In the genomic region with DNA sequence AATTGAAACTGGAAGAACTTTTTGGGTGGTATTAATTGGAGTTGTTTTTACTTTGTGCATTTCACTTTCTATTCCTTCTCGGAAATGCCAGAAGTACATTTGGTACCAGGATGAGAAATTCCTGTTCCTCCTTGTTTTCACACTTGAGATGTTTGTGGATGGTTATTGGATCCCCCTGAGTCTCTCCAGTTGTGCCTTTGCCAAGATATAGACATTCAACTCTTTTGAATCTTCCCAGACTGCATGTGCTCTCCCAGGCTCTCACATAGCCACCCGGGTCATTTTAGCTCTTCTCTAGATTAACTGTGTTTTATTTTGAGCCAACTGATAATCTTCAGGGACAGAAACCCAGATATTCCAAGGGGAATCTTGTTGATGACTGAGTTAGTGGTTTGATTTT, we compare ENCODE assay signal across 12 cellular contexts.
DNase-seq lines count a peak whose midpoint lies in the region; ATAC-seq and TF ChIP-seq lines count a peak whose summit lies in the region.
"Had no signal": no experiment of that assay in that cellular context is flagged by ENCODE, and none has a peak within 500 bp of the region (broad histone marks: within the 10 kb centered on the region; RNA-seq: fewer than 3 reads in every experiment).

No MANE protein-coding gene starts in this region.

- H3K9me3 ChIP-seq in esophagus squamous epithelium (no peaks in the 10 kb centered on the region), parathyroid adenoma (ENCODE audit: control insufficient read depth, low read length) (no peaks in the 10 kb centered on the region), hepatocyte (ENCODE audit: low read depth) (no peaks in the 10 kb centered on the region)
- H3K9me3 ChIP-seq: MG63 had no signal

- H3K27me3 Mint-ChIP-seq in stimulated activated naive CD8-positive, alpha-beta T cell treated with anti-CD3 and anti-CD28 coated beads, Interleukin-15, Interleukin-2, amounts not matched to agents 100 ng/mL and 50 ng/mL, for 24 hours: no peaks in the 10 kb centered on the region
- no peaks in the 10 kb centered on the region for H3K27me3 Mint-ChIP-seq in stimulated activated naive CD8-positive, alpha-beta T cell treated with anti-CD3 and anti-CD28 coated beads, Interleukin-15, amount 100 ng/mL, for 72 hours
- H3K27me3 Mint-ChIP-seq: stimulated activated naive B cell treated with anti-CD40 and anti-IgM and Interleukin-4, amounts not matched to agents 10 μg/mL and 1 μg/mL and 100 μg/mL, for 72 hours had no signal

- no peak for DNase-seq in stimulated activated naive CD8-positive, alpha-beta T cell treated with anti-CD3 and anti-CD28 coated beads, Interleukin-15, amount 100 ng/mL, for 72 hours
- DNase-seq in esophagus squamous epithelium (lab: John Stamatoyannopoulos, UW) (no peak), hepatocyte (ENCODE audit: low spot score) (no peak), mucosa of gallbladder (ENCODE audit: low spot score) (no peak), NCI-H774 (lab: John Stamatoyannopoulos, UW) (no peak), C1 segment of cervical spinal cord (lab: John Stamatoyannopoulos, UW) (no peak)
- DNase-seq: activated CD4-positive, alpha-beta T cell treated with anti-CD3 and anti-CD28 coated beads, Interleukin-2, amount 50 U/mL, for 48 hours; MG63; NCI-H526 treated with DMSO at 0.1 percent for 48 hours; stimulated activated naive B cell treated with anti-CD40 and anti-IgM and Interleukin-4, amounts not matched to agents 10 μg/mL and 1 μg/mL and 100 μg/mL, for 72 hours had no signal

- H3K27ac Mint-ChIP-seq in stimulated activated naive CD8-positive, alpha-beta T cell treated with anti-CD3 and anti-CD28 coated beads, Interleukin-15, Interleukin-2, amounts not matched to agents 100 ng/mL and 50 ng/mL, for 24 hours: peak overlapping the region; percentile 70
- no peak overlapping the region for H3K27ac Mint-ChIP-seq in stimulated activated naive CD8-positive, alpha-beta T cell treated with anti-CD3 and anti-CD28 coated beads, Interleukin-15, amount 100 ng/mL, for 72 hours
- H3K27ac Mint-ChIP-seq: stimulated activated naive B cell treated with anti-CD40 and anti-IgM and Interleukin-4, amounts not matched to agents 10 μg/mL and 1 μg/mL and 100 μg/mL, for 72 hours had no signal

- no peak for TF ChIP-seq POLR2A in esophagus squamous epithelium (IDR thresholded peaks at IDR 0.05)

- no peak overlapping the region for H2AFZ ChIP-seq in parathyroid adenoma
- H2AFZ ChIP-seq in hepatocyte: no peak overlapping the region

- no peaks in the 10 kb centered on the region for H3K9me2 ChIP-seq in hepatocyte (replicated peaks; ENCODE audit: insufficient read depth)

- intact Hi-C loops in esophagus squamous epithelium (cut with DNase I): no loop called here

- H4K20me1 ChIP-seq in hepatocyte (ENCODE audit: insufficient read depth, poor library complexity, severe bottlenecking): peaks cover 26% of the 10 kb centered on the region

- H3K9ac ChIP-seq in parathyroid adenoma: no peak overlapping the region

- H3K36me3 ChIP-seq in esophagus squamous epithelium (peaks cover 0 to 23% (median 4%) of the 10 kb centered on the region in 3 donors), parathyroid adenoma (ENCODE audit: control insufficient read depth, insufficient read depth, low read length) (no peaks in the 10 kb centered on the region), hepatocyte (replicated peaks; ENCODE audit: insufficient read depth, low read depth) (no peaks in the 10 kb centered on the region)
- H3K36me3 ChIP-seq: MG63 had no signal

- WGBS in esophagus squamous epithelium, 2 donors: 34 to 41% methylated on average over 2 of the region's 2 CpGs
- 65% methylated on average over 2 of the region's 2 CpGs for WGBS in hepatocyte (ENCODE audit: low lambda C conversion rate, missing lambda C conversion rate)

- TF ChIP-seq CTCF in esophagus squamous epithelium (IDR thresholded peaks at IDR 0.05): no peak
- TF ChIP-seq CTCF in parathyroid adenoma (IDR thresholded peaks at IDR 0.05): no peak
- no peak for TF ChIP-seq CTCF in hepatocyte (IDR thresholded peaks at IDR 0.05; ENCODE audit: poor library complexity)

- H3K27me3 ChIP-seq in esophagus squamous epithelium (no peaks in the 10 kb centered on the region), parathyroid adenoma (ENCODE audit: control insufficient read depth, insufficient read depth, low read length) (no peaks in the 10 kb centered on the region), hepatocyte (no peaks in the 10 kb centered on the region)
- H3K27me3 ChIP-seq: MG63 had no signal

- H3K4me1 Mint-ChIP-seq in stimulated activated naive CD8-positive, alpha-beta T cell treated with anti-CD3 and anti-CD28 coated beads, Interleukin-15, Interleukin-2, amounts not matched to agents 100 ng/mL and 50 ng/mL, for 24 hours (ENCODE audit: low read depth): peaks cover 91% of the 10 kb centered on the region
- peaks cover 79% of the 10 kb centered on the region for H3K4me1 Mint-ChIP-seq in stimulated activated naive CD8-positive, alpha-beta T cell treated with anti-CD3 and anti-CD28 coated beads, Interleukin-15, amount 100 ng/mL, for 72 hours

- H3K4me2 ChIP-seq in parathyroid adenoma (ENCODE audit: low read length) (no peak overlapping the region), hepatocyte (no peak overlapping the region)

- peaks cover 23% of the 10 kb centered on the region for H3K79me2 ChIP-seq in parathyroid adenoma
- H3K79me2 ChIP-seq in hepatocyte: peaks cover 91% of the 10 kb centered on the region

- peak overlapping the region in 1 of 4 donors; percentile 3 for H3K4me3 ChIP-seq in esophagus squamous epithelium
- H3K4me3 ChIP-seq in parathyroid adenoma (ENCODE audit: low read depth, low read length): no peak overlapping the region
- H3K4me3 ChIP-seq in hepatocyte: no peak overlapping the region
- H3K4me3 ChIP-seq: MG63 had no signal

- no peak for ATAC-seq in stimulated activated naive CD8-positive, alpha-beta T cell treated with anti-CD3 and anti-CD28 coated beads, Interleukin-15, amount 100 ng/mL, for 72 hours
- ATAC-seq: stimulated activated naive B cell treated with anti-CD40 and anti-IgM and Interleukin-4, amounts not matched to agents 10 μg/mL and 1 μg/mL and 100 μg/mL, for 72 hours had no signal

- no peaks in the 10 kb centered on the region for H3K9me3 Mint-ChIP-seq in stimulated activated naive CD8-positive, alpha-beta T cell treated with anti-CD3 and anti-CD28 coated beads, Interleukin-15, Interleukin-2, amounts not matched to agents 100 ng/mL and 50 ng/mL, for 24 hours
- no peaks in the 10 kb centered on the region for H3K9me3 Mint-ChIP-seq in stimulated activated naive CD8-positive, alpha-beta T cell treated with anti-CD3 and anti-CD28 coated beads, Interleukin-15, amount 100 ng/mL, for 72 hours

- H3K27ac ChIP-seq in esophagus squamous epithelium: peak overlapping the region in 3 of 4 donors; percentile 54 to 75 (median 70)
- H3K27ac ChIP-seq in parathyroid adenoma: peak overlapping the region; percentile 54
- no peak overlapping the region for H3K27ac ChIP-seq in hepatocyte

- H3K36me3 Mint-ChIP-seq in stimulated activated naive CD8-positive, alpha-beta T cell treated with anti-CD3 and anti-CD28 coated beads, Interleukin-15, Interleukin-2, amounts not matched to agents 100 ng/mL and 50 ng/mL, for 24 hours (ENCODE audit: low read depth): peaks cover 45% of the 10 kb centered on the region

- peak overlapping the region; percentile 20 for H3K4me3 Mint-ChIP-seq in stimulated activated naive CD8-positive, alpha-beta T cell treated with anti-CD3 and anti-CD28 coated beads, Interleukin-15, Interleukin-2, amounts not matched to agents 100 ng/mL and 50 ng/mL, for 24 hours
- H3K4me3 Mint-ChIP-seq in stimulated activated naive CD8-positive, alpha-beta T cell treated with anti-CD3 and anti-CD28 coated beads, Interleukin-15, amount 100 ng/mL, for 72 hours: no peak overlapping the region

- peaks cover 34 to 94% (median 52%) of the 10 kb centered on the region in 3 donors for H3K4me1 ChIP-seq in esophagus squamous epithelium
- peaks cover 18% of the 10 kb centered on the region for H3K4me1 ChIP-seq in parathyroid adenoma
- peaks cover 37% of the 10 kb centered on the region for H3K4me1 ChIP-seq in hepatocyte (ENCODE audit: insufficient read depth)
